In genomic region chr12:13343380-13343779, GRCh38 we compare ENCODE assay signal across 1 cellular context.
A peak's percentile ranks its signal among the peaks of the same experiment; 100 is the strongest.
TF ChIP-seq lines count a peak whose summit lies in the region.

No MANE protein-coding gene starts in this region.

TF ChIP-seq in HCT116, 20 proteins besides CTCF, POLR2A, EP300 and RAD21 (continued from another document):
- TF ChIP-seq, protein P1, sequence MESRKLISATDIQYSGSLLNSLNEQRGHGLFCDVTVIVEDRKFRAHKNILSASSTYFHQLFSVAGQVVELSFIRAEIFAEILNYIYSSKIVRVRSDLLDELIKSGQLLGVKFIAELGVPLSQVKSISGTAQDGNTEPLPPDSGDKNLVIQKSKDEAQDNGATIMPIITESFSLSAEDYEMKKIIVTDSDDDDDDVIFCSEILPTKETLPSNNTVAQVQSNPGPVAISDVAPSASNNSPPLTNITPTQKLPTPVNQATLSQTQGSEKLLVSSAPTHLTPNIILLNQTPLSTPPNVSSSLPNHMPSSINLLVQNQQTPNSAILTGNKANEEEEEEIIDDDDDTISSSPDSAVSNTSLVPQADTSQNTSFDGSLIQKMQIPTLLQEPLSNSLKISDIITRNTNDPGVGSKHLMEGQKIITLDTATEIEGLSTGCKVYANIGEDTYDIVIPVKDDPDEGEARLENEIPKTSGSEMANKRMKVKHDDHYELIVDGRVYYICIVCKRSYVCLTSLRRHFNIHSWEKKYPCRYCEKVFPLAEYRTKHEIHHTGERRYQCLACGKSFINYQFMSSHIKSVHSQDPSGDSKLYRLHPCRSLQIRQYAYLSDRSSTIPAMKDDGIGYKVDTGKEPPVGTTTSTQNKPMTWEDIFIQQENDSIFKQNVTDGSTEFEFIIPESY (IDR thresholded peaks at IDR 0.05; ENCODE audit: extremely low read depth, insufficient replicate concordance, low read length): no peak
- TF ChIP-seq, protein P2, sequence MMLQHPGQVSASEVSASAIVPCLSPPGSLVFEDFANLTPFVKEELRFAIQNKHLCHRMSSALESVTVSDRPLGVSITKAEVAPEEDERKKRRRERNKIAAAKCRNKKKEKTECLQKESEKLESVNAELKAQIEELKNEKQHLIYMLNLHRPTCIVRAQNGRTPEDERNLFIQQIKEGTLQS (IDR thresholded peaks at IDR 0.05): no peak; the same call in 1 of the 2 replicates
- TF ChIP-seq EGR1 (IDR thresholded peaks at IDR 0.05; ENCODE audit: low read depth): no peak
- TF ChIP-seq YY1 (IDR thresholded peaks at IDR 0.05; ENCODE audit: extremely low read depth, insufficient replicate concordance, low read depth, low read length): no peak
- no peak for TF ChIP-seq TCF7L2 (IDR thresholded peaks at IDR 0.05; ENCODE audit: borderline replicate concordance, extremely low read depth, insufficient read depth, insufficient read length)
- TF ChIP-seq FOSL1 (IDR thresholded peaks at IDR 0.05; ENCODE audit: low read depth): peak; percentile 97
- no peak for TF ChIP-seq ZNF274 (IDR thresholded peaks at IDR 0.05; ENCODE audit: low read depth, low read length)
- no peak for TF ChIP-seq ZFX (IDR thresholded peaks at IDR 0.05)
- TF ChIP-seq EZH2 (IDR thresholded peaks at IDR 0.05): no peak
- peak; percentile 66; the same call in 1 of the 2 replicates for TF ChIP-seq SRF (IDR thresholded peaks at IDR 0.05; ENCODE audit: low read depth)
TF ChIP-seq in HCT116: peak in this region for 6.
